In the genomic region with DNA sequence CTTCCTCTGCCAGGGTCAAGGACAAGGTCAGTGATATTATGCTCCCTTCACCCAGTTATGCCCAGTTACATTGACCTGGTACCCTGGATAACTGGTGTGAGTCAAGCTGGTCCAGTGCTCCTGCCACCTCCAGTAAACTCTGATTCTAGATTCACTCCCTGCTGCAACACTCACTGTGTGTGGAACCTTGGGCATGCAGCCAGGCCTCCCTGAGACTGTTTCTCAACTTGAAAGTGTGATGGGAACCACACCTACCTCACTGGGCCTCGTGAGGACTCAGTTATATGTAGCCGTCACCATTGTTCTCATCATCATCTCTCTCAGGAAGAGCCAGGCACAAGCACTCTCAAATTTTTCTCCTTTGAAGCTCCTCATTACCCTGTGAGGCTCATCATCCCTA, we compare ENCODE assay signal across 12 cellular contexts. TPM values are rescaled to one million over a fixed set of nuclear protein-coding genes. Genes with fewer than 3 reads are reported as not detected.
DNase-seq lines count a peak whose midpoint lies in the region; ATAC-seq, FAIRE-seq and TF ChIP-seq lines count a peak whose summit lies in the region.
"Had no signal": no experiment of that assay in that cellular context is flagged by ENCODE, and none has a peak within 500 bp of the region (broad histone marks: within the 10 kb centered on the region; RNA-seq: fewer than 3 reads in every experiment).

No MANE protein-coding gene starts in this region.

- H3K4me3 ChIP-seq in GM23248 (no peak overlapping the region), colonic mucosa (no peak overlapping the region)
- no peak overlapping the region for H3K4me3 ChIP-seq in naive thymus-derived CD4-positive, alpha-beta T cell (ENCODE audit: low read length)

- H3K9me2 ChIP-seq in GM23248 (ENCODE audit: insufficient read depth) = no peaks in the 10 kb centered on the region

- H3K4me2 ChIP-seq in GM23248 (ENCODE audit: unreplicated experiment) = no peak overlapping the region

- no peaks in the 10 kb centered on the region for H4K20me1 ChIP-seq in GM23248 (ENCODE audit: insufficient read depth)

- no peak for TF ChIP-seq CTCF in C4-2B (conservative IDR thresholded peaks at IDR 0.05)
- TF ChIP-seq CTCF in colonic mucosa (IDR thresholded peaks at IDR 0.05) = no peak

- peaks cover 6% of the 10 kb centered on the region; the same call in 1 of the 2 replicates for H3F3A ChIP-seq in GM23248 (ENCODE audit: insufficient read depth)

- H3K4me1 Mint-ChIP-seq in activated naive CD8-positive, alpha-beta T cell treated with anti-CD3 and anti-CD28 coated beads, Interleukin-2, amount 10 ng/mL, durations not matched to agents 7 days and 5 days = peaks cover 20% of the 10 kb centered on the region
- peaks cover 24 to 56% (median 38%) of the 10 kb centered on the region in 7 donors for H3K4me1 Mint-ChIP-seq in naive thymus-derived CD4-positive, alpha-beta T cell

- no peaks in the 10 kb centered on the region for H3K27me3 Mint-ChIP-seq in activated naive CD8-positive, alpha-beta T cell treated with anti-CD3 and anti-CD28 coated beads, Interleukin-2, amount 10 ng/mL, durations not matched to agents 7 days and 5 days
- H3K27me3 Mint-ChIP-seq in naive thymus-derived CD4-positive, alpha-beta T cell = no peaks in the 10 kb centered on the region

- FAIRE-seq in H54 (lab: Jason Lieb, UNC) = no peak

- peaks cover 38% of the 10 kb centered on the region for H3K79me2 ChIP-seq in GM23248 (ENCODE audit: insufficient read depth)

- peak; percentile 18 for DNase-seq in GM23248
- DNase-seq in activated naive CD8-positive, alpha-beta T cell treated with anti-CD3 and anti-CD28 coated beads, Interleukin-2, amount 10 ng/mL, durations not matched to agents 7 days and 5 days = no peak
- no peak for DNase-seq in naive thymus-derived CD4-positive, alpha-beta T cell
- DNase-seq in H54 (ENCODE audit: insufficient read length, low spot score) = no peak
- no peak for DNase-seq in colonic mucosa
- no peak for DNase-seq in NOMO-1 treated with dmso at 0.1 percent for 144 hours (lab: John Stamatoyannopoulos, UW; ENCODE audit: unreplicated experiment)
- DNase-seq: activated CD4-positive, CD25-positive, alpha-beta regulatory T cell treated with anti-CD3 and anti-CD28 coated beads, Interleukin-2, amount 50 U/mL, for 72 hours; activated gamma-delta T cell; left colon; NCI-H1048; stimulated activated CD4-positive, alpha-beta T cell treated with anti-CD3 and anti-CD28 coated beads, Interleukin-15, amount 100 ng/mL, for 24 hours had no signal

- peak overlapping the region; percentile 100 for H3K27ac Mint-ChIP-seq in activated naive CD8-positive, alpha-beta T cell treated with anti-CD3 and anti-CD28 coated beads, Interleukin-2, amount 10 ng/mL, durations not matched to agents 7 days and 5 days
- peak overlapping the region in 7 of 9 donors; percentile 73 to 100 (median 93) for H3K27ac Mint-ChIP-seq in naive thymus-derived CD4-positive, alpha-beta T cell

- H3K36me3 Mint-ChIP-seq in activated naive CD8-positive, alpha-beta T cell treated with anti-CD3 and anti-CD28 coated beads, Interleukin-2, amount 10 ng/mL, durations not matched to agents 7 days and 5 days = peaks cover 35% of the 10 kb centered on the region
- H3K36me3 Mint-ChIP-seq in naive thymus-derived CD4-positive, alpha-beta T cell = peaks cover 0 to 26% (median 18%) of the 10 kb centered on the region in 5 donors

- intact Hi-C loops in naive thymus-derived CD4-positive, alpha-beta T cell (cut with micrococcal nuclease) = loop anchor here (1.0 to 10.0 kb wide), 9 partner anchors 250 to 1894 kb away; a partner anchor contains a TSS
- intact Hi-C loops in colonic mucosa (cut with DNase I) = loop anchor here (10.0 kb wide), 1 partner anchor 252 kb away; a partner anchor contains a TSS

- no peak overlapping the region for H2AFZ ChIP-seq in GM23248

- POLR2A ChIA-PET in activated naive CD8-positive, alpha-beta T cell treated with anti-CD3 and anti-CD28 coated beads, Interleukin-2, amount 10 ng/mL, durations not matched to agents 7 days and 5 days (lab: Charles Lee) = interaction anchor here (0.5 to 3.1 kb wide), 4 partner anchors 34 to 590 kb away, joined by 4 to 19 read pairs (median 6); a partner anchor contains a TSS
- POLR2A ChIA-PET in naive thymus-derived CD4-positive, alpha-beta T cell (lab: Charles Lee) = interaction anchor here (1.2 to 2.7 kb wide), 4 partner anchors 352 to 694 kb away, joined by 3 to 20 read pairs (median 9); a partner anchor contains a TSS

- in situ Hi-C loops in GM23248 (cut with MboI) = no loop called here

- H3K27me3 ChIP-seq in GM23248 (replicated peaks; ENCODE audit: insufficient read depth) (no peaks in the 10 kb centered on the region), colonic mucosa (no peaks in the 10 kb centered on the region)
- no peaks in the 10 kb centered on the region for H3K27me3 ChIP-seq in naive thymus-derived CD4-positive, alpha-beta T cell (ENCODE audit: control insufficient read depth in 2 of 2, insufficient read depth in 2 of 2, low read length in 2 of 2)

- H3K4me1 ChIP-seq in GM23248 (ENCODE audit: insufficient read depth) (peaks cover 8% of the 10 kb centered on the region; the same call in 1 of the 2 replicates), colonic mucosa (peaks cover 8% of the 10 kb centered on the region)
- H3K4me1 ChIP-seq in naive thymus-derived CD4-positive, alpha-beta T cell (ENCODE audit: control insufficient read depth in 2 of 2, insufficient read depth in 2 of 2, low read length in 2 of 2) = peaks cover 8 to 15% of the 10 kb centered on the region in 2 donors

- no peak for TF ChIP-seq POLR2A in H54 (IDR thresholded peaks at IDR 0.05; ENCODE audit: low read depth, low read length)

- H3K9me3 Mint-ChIP-seq in activated naive CD8-positive, alpha-beta T cell treated with anti-CD3 and anti-CD28 coated beads, Interleukin-2, amount 10 ng/mL, durations not matched to agents 7 days and 5 days = peaks cover 7% of the 10 kb centered on the region
- peaks cover 0 to 16% (median 0%) of the 10 kb centered on the region in 11 donors for H3K9me3 Mint-ChIP-seq in naive thymus-derived CD4-positive, alpha-beta T cell

- ATAC-seq in activated naive CD8-positive, alpha-beta T cell treated with anti-CD3 and anti-CD28 coated beads, Interleukin-2, amount 10 ng/mL, durations not matched to agents 7 days and 5 days (ENCODE audit: low read depth) = no peak
- no peak for ATAC-seq in naive thymus-derived CD4-positive, alpha-beta T cell

- H3K27ac ChIP-seq in C4-2B (peak overlapping the region; percentile 79), GM23248 (no peak overlapping the region), colonic mucosa (no peak overlapping the region)
- peak overlapping the region; percentile 88 for H3K27ac ChIP-seq in naive thymus-derived CD4-positive, alpha-beta T cell (ENCODE audit: low read depth, low read length)

- no peaks in the 10 kb centered on the region for H3K9me3 ChIP-seq in GM23248 (ENCODE audit: low read depth)
- no peaks in the 10 kb centered on the region for H3K9me3 ChIP-seq in naive thymus-derived CD4-positive, alpha-beta T cell (ENCODE audit: control insufficient read depth in 2 of 3, low read length in 3 of 3)
- H3K9me3 ChIP-seq in colonic mucosa = no peaks in the 10 kb centered on the region

- peak overlapping the region; percentile 11 for H3K4me3 Mint-ChIP-seq in activated naive CD8-positive, alpha-beta T cell treated with anti-CD3 and anti-CD28 coated beads, Interleukin-2, amount 10 ng/mL, durations not matched to agents 7 days and 5 days
- H3K4me3 Mint-ChIP-seq in naive thymus-derived CD4-positive, alpha-beta T cell = peak overlapping the region in 3 of 10 donors; percentile 25 to 90 (median 38)

- H3K36me3 ChIP-seq in GM23248 (ENCODE audit: low read depth) = no peaks in the 10 kb centered on the region
- H3K36me3 ChIP-seq in naive thymus-derived CD4-positive, alpha-beta T cell (ENCODE audit: control insufficient read depth in 2 of 3, insufficient read depth in 3 of 3, low read length in 3 of 3) = peaks cover 0 to 8% (median 0%) of the 10 kb centered on the region in 3 experiments
- H3K36me3 ChIP-seq in colonic mucosa = no peaks in the 10 kb centered on the region

- no peak overlapping the region for H3K9ac ChIP-seq in GM23248
- H3K9ac ChIP-seq in colonic mucosa (ENCODE audit: low read depth in 2 of 2, low read length in 2 of 2) = no peak overlapping the region

- 46 to 71% methylated on average over 2 of the region's 2 CpGs for WGBS in GM23248 (ENCODE audit: low coverage in 1 of 2, low lambda C conversion rate in 2 of 2, missing lambda C conversion rate in 2 of 2), 2 experiments

- CTCF ChIA-PET in naive thymus-derived CD4-positive, alpha-beta T cell (lab: Charles Lee) = no interaction called here

RNA-seq across cellular contexts. Expression of a gene that starts 0.9 kb away (rescaled TPM):
- total RNA-seq in GM23248 (2014; rRNA removed; shearing (Covaris generic)) = 3.2 and 4.9 TPM in 2 replicates
- polyA plus RNA-seq in GM23248 (2016; fragmentation: Nextera tagmentation; extraction: Ambion mirVana) = 3.1 and 3.3 TPM in 2 replicates
- 10 to 100 TPM; 38.9 to 39.6 TPM for total RNA-seq in activated naive CD8-positive, alpha-beta T cell treated with anti-CD3 and anti-CD28 coated beads, Interleukin-2, amount 10 ng/mL, durations not matched to agents 7 days and 5 days
- 10 to 100 TPM; 22.8 to 54.2 (median 35.8) TPM for total RNA-seq in naive thymus-derived CD4-positive, alpha-beta T cell
- polyA plus RNA-seq in naive thymus-derived CD4-positive, alpha-beta T cell = 1 to 10 TPM; 1.8 to 2.1 TPM
- total RNA-seq in colonic mucosa = 10 to 100 TPM in 1 of 2 donors, 1 to 10 TPM in 1; 7.9 to 15.2 TPM

Comparison
In these comparisons a context has a peak if more than half of its experiments do, and no peak if none do; other contexts are left out.
1. H3K27ac ChIP-seq: peak in C4-2B (single experiment) and naive thymus-derived CD4-positive, alpha-beta T cell (single experiment); none in GM23248 (single experiment) and colonic mucosa (single experiment).